1 cellular context compared by ENCODE assay signal in the genomic region with DNA sequence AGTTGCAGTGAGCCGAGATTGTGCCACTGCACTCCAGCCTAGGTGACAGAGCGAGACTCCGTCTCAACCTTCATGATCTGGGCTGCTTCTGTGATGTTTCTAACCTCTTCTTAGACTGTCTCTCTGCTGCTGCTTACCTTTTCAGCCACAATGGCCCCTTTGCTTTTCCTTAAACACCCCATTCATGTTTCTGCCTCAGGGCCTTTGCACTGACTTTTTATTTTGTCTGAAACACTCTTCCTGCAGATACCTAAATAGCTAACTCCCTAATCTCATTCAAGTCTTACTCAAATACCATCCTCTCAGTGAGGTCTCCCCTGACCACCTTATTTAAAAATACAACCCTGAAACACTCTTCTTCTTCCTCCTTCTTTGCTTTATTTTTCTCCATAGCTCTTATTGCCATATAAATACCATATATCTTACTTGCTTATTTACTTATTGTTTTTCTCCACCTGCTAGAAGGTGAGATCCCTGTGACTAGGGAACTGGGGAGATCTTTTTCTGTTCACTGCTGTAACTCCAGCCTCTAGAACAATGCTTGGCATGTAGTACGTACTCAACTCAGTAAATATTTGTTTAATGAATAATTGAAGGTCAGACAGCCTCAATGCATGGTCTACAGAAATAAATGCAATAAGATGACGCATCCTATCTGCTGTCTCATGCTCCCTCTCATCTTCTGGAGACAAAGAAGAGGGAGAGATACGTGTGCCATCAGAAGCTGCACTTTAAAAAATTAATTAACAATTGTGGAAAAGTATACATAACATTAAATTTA.
TF ChIP-seq lines count a peak whose summit lies in the region.

No MANE protein-coding gene starts in this region.

TF ChIP-seq in HepG2, 621 proteins besides CTCF, POLR2A, EP300 and RAD21 (continued from another document):
- TF ChIP-seq ZNF513 (CRISPR knock-in tag; conservative IDR thresholded peaks at IDR 0.05) (no peak), SP5 (CRISPR knock-in tag; IDR thresholded peaks at IDR 0.05; ENCODE audit: borderline replicate concordance, low read depth) (no peak), ZNF326 (CRISPR knock-in tag; IDR thresholded peaks at IDR 0.05; ENCODE audit: borderline replicate concordance) (no peak), ZNF567 (CRISPR knock-in tag; IDR thresholded peaks at IDR 0.05; ENCODE audit: borderline replicate concordance) (no peak), HNF1B (CRISPR knock-in tag; IDR thresholded peaks at IDR 0.05) (no peak), ZNF792 (CRISPR knock-in tag; IDR thresholded peaks at IDR 0.05) (no peak), FOXC1 (CRISPR knock-in tag; IDR thresholded peaks at IDR 0.05; ENCODE audit: borderline replicate concordance) (no peak), ZNF589 (CRISPR knock-in tag; conservative IDR thresholded peaks at IDR 0.05) (no peak), IKZF5 (CRISPR knock-in tag; IDR thresholded peaks at IDR 0.05) (no peak), FOXA3 (CRISPR knock-in tag; IDR thresholded peaks at IDR 0.05) (peak; percentile 46), DNMT3B (CRISPR knock-in tag; conservative IDR thresholded peaks at IDR 0.05) (no peak), AFF4 (CRISPR knock-in tag; IDR thresholded peaks at IDR 0.05) (no peak), ZNF512 (CRISPR knock-in tag; IDR thresholded peaks at IDR 0.05) (no peak), ZSCAN29 (CRISPR knock-in tag; conservative IDR thresholded peaks at IDR 0.05) (no peak), MAFF (IDR thresholded peaks at IDR 0.05; ENCODE audit: low read depth, low read length) (no peak), SOX13 (IDR thresholded peaks at IDR 0.05) (no peak), SOX13 (CRISPR knock-in tag; conservative IDR thresholded peaks at IDR 0.05 in 1 of 2, IDR thresholded peaks at IDR 0.05 in 1 of 2) (peak in 1 of 2 experiments; percentile 52; a peak in 1 of 4 replicates), FOSL2 (CRISPR knock-in tag; IDR thresholded peaks at IDR 0.05) (peak; percentile 80), ZNF33A (CRISPR knock-in tag; IDR thresholded peaks at IDR 0.05; ENCODE audit: borderline replicate concordance) (no peak), CHCHD3 (CRISPR knock-in tag; IDR thresholded peaks at IDR 0.05) (no peak), SOX5 (CRISPR knock-in tag; IDR thresholded peaks at IDR 0.05; ENCODE audit: borderline replicate concordance) (peak; percentile 27; the same call in 1 of the 2 replicates), ATF7-NPFF (CRISPR knock-in tag; IDR thresholded peaks at IDR 0.05; ENCODE audit: low read depth) (no peak), NR3C1 (CRISPR knock-in tag; IDR thresholded peaks at IDR 0.05) (no peak), MLX (CRISPR knock-in tag; IDR thresholded peaks at IDR 0.05) (no peak), KLF15 (CRISPR knock-in tag; IDR thresholded peaks at IDR 0.05; ENCODE audit: borderline replicate concordance) (no peak), BATF2 (CRISPR knock-in tag; IDR thresholded peaks at IDR 0.05) (no peak), NR2F1 (CRISPR knock-in tag; IDR thresholded peaks at IDR 0.05) (peak in 1 of 2 experiments; percentile 18; a peak in 1 of 4 replicates), ZNF879 (CRISPR knock-in tag; IDR thresholded peaks at IDR 0.05) (no peak), ZBTB14 (CRISPR knock-in tag; IDR thresholded peaks at IDR 0.05) (no peak), FOSL1 (CRISPR knock-in tag; IDR thresholded peaks at IDR 0.05; ENCODE audit: borderline replicate concordance) (no peak), KLF13 (CRISPR knock-in tag; IDR thresholded peaks at IDR 0.05) (no peak)
- TF ChIP-seq, protein P1, sequence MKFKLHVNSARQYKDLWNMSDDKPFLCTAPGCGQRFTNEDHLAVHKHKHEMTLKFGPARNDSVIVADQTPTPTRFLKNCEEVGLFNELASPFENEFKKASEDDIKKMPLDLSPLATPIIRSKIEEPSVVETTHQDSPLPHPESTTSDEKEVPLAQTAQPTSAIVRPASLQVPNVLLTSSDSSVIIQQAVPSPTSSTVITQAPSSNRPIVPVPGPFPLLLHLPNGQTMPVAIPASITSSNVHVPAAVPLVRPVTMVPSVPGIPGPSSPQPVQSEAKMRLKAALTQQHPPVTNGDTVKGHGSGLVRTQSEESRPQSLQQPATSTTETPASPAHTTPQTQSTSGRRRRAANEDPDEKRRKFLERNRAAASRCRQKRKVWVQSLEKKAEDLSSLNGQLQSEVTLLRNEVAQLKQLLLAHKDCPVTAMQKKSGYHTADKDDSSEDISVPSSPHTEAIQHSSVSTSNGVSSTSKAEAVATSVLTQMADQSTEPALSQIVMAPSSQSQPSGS (CRISPR knock-in tag; IDR thresholded peaks at IDR 0.05), result no peak
- TF ChIP-seq, protein P2, sequence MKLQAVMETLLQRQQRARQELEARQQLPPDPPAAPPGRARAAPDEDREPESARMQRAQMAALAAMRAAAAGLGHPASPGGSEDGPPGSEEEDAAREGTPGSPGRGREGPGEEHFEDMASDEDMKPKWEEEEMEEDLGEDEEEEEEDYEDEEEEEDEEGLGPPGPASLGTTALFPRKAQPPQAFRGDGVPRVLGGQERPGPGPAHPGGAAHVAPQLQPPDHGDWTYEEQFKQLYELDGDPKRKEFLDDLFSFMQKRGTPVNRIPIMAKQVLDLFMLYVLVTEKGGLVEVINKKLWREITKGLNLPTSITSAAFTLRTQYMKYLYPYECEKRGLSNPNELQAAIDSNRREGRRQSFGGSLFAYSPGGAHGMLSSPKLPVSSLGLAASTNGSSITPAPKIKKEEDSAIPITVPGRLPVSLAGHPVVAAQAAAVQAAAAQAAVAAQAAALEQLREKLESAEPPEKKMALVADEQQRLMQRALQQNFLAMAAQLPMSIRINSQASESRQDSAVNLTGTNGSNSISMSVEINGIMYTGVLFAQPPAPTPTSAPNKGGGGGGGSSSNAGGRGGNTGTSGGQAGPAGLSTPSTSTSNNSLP (IDR thresholded peaks at IDR 0.05; ENCODE audit: low read depth, low read length), result peak; percentile 65
- TF ChIP-seq, protein P3, sequence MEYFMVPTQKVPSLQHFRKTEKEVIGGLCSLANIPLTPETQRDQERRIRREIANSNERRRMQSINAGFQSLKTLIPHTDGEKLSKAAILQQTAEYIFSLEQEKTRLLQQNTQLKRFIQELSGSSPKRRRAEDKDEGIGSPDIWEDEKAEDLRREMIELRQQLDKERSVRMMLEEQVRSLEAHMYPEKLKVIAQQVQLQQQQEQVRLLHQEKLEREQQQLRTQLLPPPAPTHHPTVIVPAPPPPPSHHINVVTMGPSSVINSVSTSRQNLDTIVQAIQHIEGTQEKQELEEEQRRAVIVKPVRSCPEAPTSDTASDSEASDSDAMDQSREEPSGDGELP (IDR thresholded peaks at IDR 0.05; ENCODE audit: borderline replicate concordance, low read depth), result no peak
